1 cellular context compared by ENCODE assay signal in the genomic region with DNA sequence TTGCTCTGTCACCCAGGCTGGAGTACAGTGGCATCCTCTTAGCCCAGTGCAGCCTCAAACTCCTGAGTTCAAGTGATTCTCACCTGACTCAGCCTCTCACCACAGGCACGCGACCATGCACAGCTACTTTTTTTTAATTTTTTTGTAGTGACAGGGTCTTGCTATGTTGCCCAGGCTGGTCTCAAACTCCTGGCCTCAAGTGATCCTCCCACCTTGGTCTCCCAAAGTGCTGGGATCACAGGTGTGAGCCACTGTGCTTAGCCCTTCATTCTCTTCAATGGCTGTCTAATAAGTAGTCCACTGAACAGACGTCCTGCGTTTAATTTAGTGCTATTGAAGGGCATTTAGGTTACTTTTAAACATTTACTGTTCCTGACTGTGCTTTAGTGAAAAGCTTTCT.
TF ChIP-seq lines count a peak whose summit lies in the region.

No MANE protein-coding gene starts in this region.

TF ChIP-seq in WTC11, 78 proteins besides CTCF, POLR2A, EP300 and RAD21 (continued from another document):
- TF ChIP-seq, protein P1, sequence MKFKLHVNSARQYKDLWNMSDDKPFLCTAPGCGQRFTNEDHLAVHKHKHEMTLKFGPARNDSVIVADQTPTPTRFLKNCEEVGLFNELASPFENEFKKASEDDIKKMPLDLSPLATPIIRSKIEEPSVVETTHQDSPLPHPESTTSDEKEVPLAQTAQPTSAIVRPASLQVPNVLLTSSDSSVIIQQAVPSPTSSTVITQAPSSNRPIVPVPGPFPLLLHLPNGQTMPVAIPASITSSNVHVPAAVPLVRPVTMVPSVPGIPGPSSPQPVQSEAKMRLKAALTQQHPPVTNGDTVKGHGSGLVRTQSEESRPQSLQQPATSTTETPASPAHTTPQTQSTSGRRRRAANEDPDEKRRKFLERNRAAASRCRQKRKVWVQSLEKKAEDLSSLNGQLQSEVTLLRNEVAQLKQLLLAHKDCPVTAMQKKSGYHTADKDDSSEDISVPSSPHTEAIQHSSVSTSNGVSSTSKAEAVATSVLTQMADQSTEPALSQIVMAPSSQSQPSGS (CRISPR knock-in tag; IDR thresholded peaks at IDR 0.05; ENCODE audit: borderline replicate concordance, low read depth), result no peak
